In genomic region chr16:88871349-88871702, GRCh38 we compare ENCODE assay signal across 26 cellular contexts. TPM values are rescaled to one million over a fixed set of nuclear protein-coding genes. Genes with fewer than 3 reads are reported as not detected.
DNase-seq lines count a peak whose midpoint lies in the region; ATAC-seq, FAIRE-seq and TF ChIP-seq lines count a peak whose summit lies in the region.
"Had no signal": no experiment of that assay in that cellular context is flagged by ENCODE, and none has a peak within 500 bp of the region (broad histone marks: within the 10 kb centered on the region; RNA-seq: fewer than 3 reads in every experiment).

No MANE protein-coding gene starts in this region.

- FAIRE-seq in K562 (lab: Jason Lieb, UNC), result peak; percentile 69
- FAIRE-seq: astrocyte, H54 had no signal

- H3K27me3 ChIP-seq in K562 (ENCODE audit: control insufficient read depth in 2 of 2, insufficient read depth in 2 of 2, low read length in 2 of 2), result no peaks in the 10 kb centered on the region
- peaks cover 35% of the 10 kb centered on the region for H3K27me3 ChIP-seq in osteoblast (ENCODE audit: insufficient read depth, low read length)

- no peak for TF ChIP-seq POLR2A in K562 (conservative IDR thresholded peaks at IDR 0.05)

- TF ChIP-seq CTCF in GM13977 (IDR thresholded peaks at IDR 0.05; ENCODE audit: extremely low read depth, insufficient read depth, missing control alignments) (no peak), K562 (IDR thresholded peaks at IDR 0.05 in 2 of 3, conservative IDR thresholded peaks at IDR 0.05 in 1 of 3; ENCODE audit: insufficient read depth in 2 of 3, low read depth in 1 of 3, low read length in 3 of 3) (no peak), osteoblast (IDR thresholded peaks at IDR 0.05; ENCODE audit: extremely low read depth, low read depth, low read length) (no peak)

- no peak for TF ChIP-seq EP300 in K562 (IDR thresholded peaks at IDR 0.05; ENCODE audit: low read length)

- H2AFZ ChIP-seq in K562 (ENCODE audit: low read depth, low read length) (peak overlapping the region; percentile 82), osteoblast (ENCODE audit: low read length) (no peak overlapping the region)

- POLR2A ChIA-PET in K562 (lab: Yijun Ruan, JAX), result interaction anchor here (0.6 to 1.7 kb wide), 3 partner anchors 13 to 58 kb away, joined by 3 to 10 read pairs (median 4); no protein-coding TSS in a partner anchor

- BruUV-seq in K562 (replicated peaks; lab: Mats Ljungman, UMichigan), result no TSS peak

- CTCF ChIA-PET in K562 (lab: Yijun Ruan, JAX; ENCODE audit: low intra/inter-chr PET ratio), result no interaction called here

- H3K9me3 ChIP-seq in K562 (replicated peaks; ENCODE audit: control insufficient read depth, insufficient read depth, low read depth, low read length) (no peaks in the 10 kb centered on the region), osteoblast (ENCODE audit: low read depth, low read length) (no peaks in the 10 kb centered on the region)
- H3K9me3 ChIP-seq: spleen, tibial artery had no signal

- WGBS in K562 (ENCODE audit: insufficient coverage, low coverage, missing lambda C conversion rate), result 17% methylated on average over 8 of the region's 8 CpGs

- H3K4me1 ChIP-seq in K562 (replicated peaks in 1 of 2; ENCODE audit: control insufficient read depth in 2 of 2, insufficient read depth in 2 of 2, low read length in 2 of 2) (peaks cover 14 to 67% of the 10 kb centered on the region in 2 experiments; a peak in 4 of 5 replicates), osteoblast (ENCODE audit: insufficient read depth, low read length) (no peaks in the 10 kb centered on the region)
- H3K4me1 ChIP-seq: tibial artery had no signal

- in situ Hi-C loops in GM13977 (cut with MboI; ENCODE audit: low pct_unique_long_range_greater_than_20kb, low sequenced_read_pairs, unreplicated experiment), result no loop called here
- in situ Hi-C loops in K562 (cut with MboI), result no loop called here

- H3K9ac ChIP-seq in K562 (ENCODE audit: insufficient read depth in 1 of 2, low read depth in 2 of 2, low read length in 2 of 2), result peak overlapping the region; percentile 45 to 57; a peak in 3 of 4 replicates

- intact Hi-C loops in K562 (cut with micrococcal nuclease), result no loop called here

- H3K4me3 ChIP-seq in K562 (no peak overlapping the region), osteoblast (ENCODE audit: insufficient read depth, low read length) (no peak overlapping the region)

- H3K79me2 ChIP-seq in K562 (ENCODE audit: control insufficient read depth, insufficient read depth, low read length), result no peaks in the 10 kb centered on the region
- H3K79me2 ChIP-seq in osteoblast (ENCODE audit: insufficient read depth, low read length), result no peaks in the 10 kb centered on the region

- ATAC-seq in K562 (peak; percentile 57), HG03520 (IDR thresholded peaks at IDR 0.05; ENCODE audit: unreplicated experiment) (no peak)
- ATAC-seq: stimulated activated naive CD8-positive, alpha-beta T cell treated with anti-CD3 and anti-CD28 coated beads, Interleukin-15, Interleukin-2, amounts not matched to agents 100 U/mL and 50 U/mL, for 24 hours had no signal

- peaks cover 9% of the 10 kb centered on the region for H3K9me1 ChIP-seq in K562 (ENCODE audit: control insufficient read depth, insufficient read depth, low read length)

- TF ChIP-seq RAD21 in K562 (CRISPR knock-in tag; conservative IDR thresholded peaks at IDR 0.05 in 1 of 2, IDR thresholded peaks at IDR 0.05 in 1 of 2), result no peak

- peak overlapping the region; percentile 39; the same call in 2 of the 3 replicates for H3K27ac ChIP-seq in K562 (ENCODE audit: extremely low read depth, low read depth, low read length)
- no peak overlapping the region for H3K27ac ChIP-seq in osteoblast (ENCODE audit: low read depth, low read length)
- H3K27ac ChIP-seq: 22Rv1, spleen, tibial artery had no signal

- peaks cover 24% of the 10 kb centered on the region; the same call in 1 of the 3 replicates for H3K36me3 ChIP-seq in K562 (ENCODE audit: control insufficient read depth, insufficient read depth, low read length)
- H3K36me3 ChIP-seq in osteoblast (ENCODE audit: insufficient read depth, low read length), result no peaks in the 10 kb centered on the region
- H3K36me3 ChIP-seq: tibial artery had no signal

- peak; percentile 55 for DNase-seq in DMS 273 (lab: John Stamatoyannopoulos, UW; ENCODE audit: unreplicated experiment)
- DNase-seq in DMS 273 treated with DMSO at 0.1 percent for 48 hours (lab: John Stamatoyannopoulos, UW), result no peak
- peak; percentile 66 for DNase-seq in GM13977 (ENCODE audit: low spot score)
- DNase-seq in K562 (ENCODE audit: extremely low read depth in 1 of 4, low spot score in 3 of 4), result peak; percentile 50 to 67 (median 54)
- no peak for DNase-seq in osteoblast (ENCODE audit: insufficient read length, low spot score, missing footprints)
- no peak for DNase-seq in NCI-H1436 treated with DMSO at 0.1 percent for 48 hours (lab: John Stamatoyannopoulos, UW)
- no peak for DNase-seq in UCSD-AML1 (lab: John Stamatoyannopoulos, UW; ENCODE audit: unreplicated experiment)
- DNase-seq: activated CD4-positive, alpha-beta T cell treated with anti-CD3 and anti-CD28 coated beads for 1 hour; activated naive CD8-positive, alpha-beta T cell treated with anti-CD3 and anti-CD28 coated beads for 36 hours; AML-193; hippocampal formation; left ventricle myocardium superior; spleen; stimulated activated CD4-positive, alpha-beta T cell treated with anti-CD3 and anti-CD28 coated beads, Interleukin-4, amount 100 ng/mL, for 1 hour; stimulated activated naive CD8-positive, alpha-beta T cell treated with anti-CD3 and anti-CD28 coated beads, Interleukin-15, Interleukin-2, amounts not matched to agents 100 U/mL and 50 U/mL, for 24 hours; SW 1271; tibial artery had no signal

- peak overlapping the region; percentile 64 for H3K4me2 ChIP-seq in K562 (ENCODE audit: insufficient read depth, low read length)
- peak overlapping the region; percentile 43 for H3K4me2 ChIP-seq in osteoblast (ENCODE audit: insufficient read depth, low read length)

- H4K20me1 ChIP-seq in K562 (replicated peaks; ENCODE audit: control insufficient read depth, insufficient read depth, low read length) (peaks cover 12% of the 10 kb centered on the region; the same call in 1 of the 2 replicates), osteoblast (ENCODE audit: insufficient read depth, low read length) (no peaks in the 10 kb centered on the region)

RNA-seq across cellular contexts. Expression of gene PABPN1L, which starts 4.9 kb away (rescaled TPM):
- 0.46 and 2.2 TPM in 2 replicates for total RNA-seq in K562 (2011; cell fraction: chromatin; rRNA removed; ENCODE audit: low replicate concordance)
- total RNA-seq in K562 (2011; cell fraction: nucleolus; rRNA removed), result 0.26 and 0.50 TPM in 2 replicates
- 0.29 and 0.99 TPM in 2 replicates for total RNA-seq in K562 (2011; cell fraction: nucleoplasm; rRNA removed)
- total RNA-seq in K562 (2014; rRNA removed) (0.32 TPM in 1 of 2 replicates, not detected in the other), K562 (2014; rRNA removed; fragmentation: Illumina TruSeq; extraction: Trizol) (not detected in 2 replicates), K562 (2015; rRNA removed; fragmentation: Illumina TruSeq; extraction: Trizol) (0.19 TPM in 1 of 2 replicates, not detected in the other), K562 (2021) (0.29 TPM in 1 of 2 replicates, not detected in the other), osteoblast (not detected in 2 replicates)
- polyA plus RNA-seq in K562 (2011; rRNA removed) (not detected in 2 replicates), K562 (2014; fragmentation: Illumina TruSeq; extraction: Trizol) (not detected in 2 replicates), K562 (2014; fragmentation: Nextera tagmentation; extraction: Ambion mirVana) (not detected), K562 (2014; rRNA removed) (0.11 TPM in 1 of 2 replicates, not detected in the other)
- polyA plus RNA-seq in K562 (2011; cell fraction: cytosol; rRNA removed), result not detected in 2 replicates
- 0.55 and 0.58 TPM in 2 replicates for polyA plus RNA-seq in K562 (2011; cell fraction: nucleus; rRNA removed)
- 0.29 and 0.71 TPM in 2 replicates for polyA plus RNA-seq in K562 (2012)
- polyA minus RNA-seq in K562 (2011; rRNA and poly(A)+ RNA removed), result not detected in 2 replicates
- polyA minus RNA-seq in K562 (2011; cell fraction: cytosol; rRNA and poly(A)+ RNA removed), result not detected in 2 replicates
- polyA minus RNA-seq in K562 (2011; cell fraction: nucleus; rRNA and poly(A)+ RNA removed), result not detected in 2 replicates
- total RNA-seq: activated CD8-positive, alpha-beta memory T cell treated with anti-CD3 and anti-CD28 coated beads for 36 hours; activated naive CD8-positive, alpha-beta T cell treated with anti-CD3 and anti-CD28 coated beads for 36 hours; astrocyte; epithelial cell of proximal tubule; fibroblast of villous mesenchyme; left ventricle myocardium superior; MCF 10A; renal cortical epithelial cell had no signal

RNA-seq across cellular contexts. Expression of gene TRAPPC2L, which starts 14.4 kb away (rescaled TPM):
- total RNA-seq in K562 (2011; cell fraction: chromatin; rRNA removed; ENCODE audit: low replicate concordance), result 43.1 and 83.7 TPM in 2 replicates
- 64.3 and 69.7 TPM in 2 replicates for total RNA-seq in K562 (2011; cell fraction: nucleolus; rRNA removed)
- 53.0 and 53.7 TPM in 2 replicates for total RNA-seq in K562 (2011; cell fraction: nucleoplasm; rRNA removed)
- total RNA-seq in K562 (2014; rRNA removed) (60.4 and 77.5 TPM in 2 replicates), K562 (2014; rRNA removed; fragmentation: Illumina TruSeq; extraction: Trizol) (92.6 and 126 TPM in 2 replicates), K562 (2015; rRNA removed; fragmentation: Illumina TruSeq; extraction: Trizol) (61.1 and 69.1 TPM in 2 replicates), K562 (2021) (89.1 and 92.6 TPM in 2 replicates), osteoblast (43.1 and 47.7 TPM in 2 replicates)
- polyA plus RNA-seq in K562 (2011; rRNA removed) (124 and 163 TPM in 2 replicates), K562 (2014; fragmentation: Illumina TruSeq; extraction: Trizol) (97.5 and 104 TPM in 2 replicates), K562 (2014; fragmentation: Nextera tagmentation; extraction: Ambion mirVana) (100 to 1,000 TPM; 345 to 398 TPM), K562 (2014; rRNA removed) (92.4 and 99.1 TPM in 2 replicates)
- polyA plus RNA-seq in K562 (2011; cell fraction: cytosol; rRNA removed), result 94.2 and 150 TPM in 2 replicates
- polyA plus RNA-seq in K562 (2011; cell fraction: nucleus; rRNA removed), result 96.2 and 120 TPM in 2 replicates
- polyA plus RNA-seq in K562 (2012), result 69.9 and 168 TPM in 2 replicates
- 28.3 and 55.3 TPM in 2 replicates for polyA minus RNA-seq in K562 (2011; rRNA and poly(A)+ RNA removed)
- polyA minus RNA-seq in K562 (2011; cell fraction: cytosol; rRNA and poly(A)+ RNA removed), result 24.9 and 30.9 TPM in 2 replicates
- 30.4 and 33.3 TPM in 2 replicates for polyA minus RNA-seq in K562 (2011; cell fraction: nucleus; rRNA and poly(A)+ RNA removed)

RNA-seq across cellular contexts. Expression of gene GALNS, which starts 14.6 kb away (rescaled TPM):
- 69.8 and 180 TPM in 2 replicates for total RNA-seq in K562 (2011; cell fraction: chromatin; rRNA removed; ENCODE audit: low replicate concordance)
- total RNA-seq in K562 (2011; cell fraction: nucleolus; rRNA removed), result 70.5 and 71.6 TPM in 2 replicates
- total RNA-seq in K562 (2011; cell fraction: nucleoplasm; rRNA removed), result 50.8 and 56.2 TPM in 2 replicates
- total RNA-seq in K562 (2014; rRNA removed) (3.4 and 5.4 TPM in 2 replicates), K562 (2014; rRNA removed; fragmentation: Illumina TruSeq; extraction: Trizol) (2.4 and 4.1 TPM in 2 replicates), K562 (2015; rRNA removed; fragmentation: Illumina TruSeq; extraction: Trizol) (5.6 and 5.9 TPM in 2 replicates), K562 (2021) (12.3 and 13.2 TPM in 2 replicates), osteoblast (43.6 and 48.1 TPM in 2 replicates)
- polyA plus RNA-seq in K562 (2011; rRNA removed) (3.9 and 4.3 TPM in 2 replicates), K562 (2014; fragmentation: Illumina TruSeq; extraction: Trizol) (6.0 and 7.0 TPM in 2 replicates), K562 (2014; fragmentation: Nextera tagmentation; extraction: Ambion mirVana) (under 1 TPM; 0.38 to 0.63 TPM), K562 (2014; rRNA removed) (6.7 and 8.6 TPM in 2 replicates)
- polyA plus RNA-seq in K562 (2011; cell fraction: cytosol; rRNA removed), result 3.9 and 9.1 TPM in 2 replicates
- polyA plus RNA-seq in K562 (2011; cell fraction: nucleus; rRNA removed), result 20.2 and 34.5 TPM in 2 replicates
- 11.1 and 16.0 TPM in 2 replicates for polyA plus RNA-seq in K562 (2012)
- 1.9 and 3.7 TPM in 2 replicates for polyA minus RNA-seq in K562 (2011; rRNA and poly(A)+ RNA removed)
- polyA minus RNA-seq in K562 (2011; cell fraction: cytosol; rRNA and poly(A)+ RNA removed), result 3.2 and 3.3 TPM in 2 replicates
- 7.0 and 7.8 TPM in 2 replicates for polyA minus RNA-seq in K562 (2011; cell fraction: nucleus; rRNA and poly(A)+ RNA removed)

RNA-seq across cellular contexts. Expression of gene APRT, which starts 59.6 kb away (rescaled TPM):
- total RNA-seq in K562 (2011; cell fraction: chromatin; rRNA removed; ENCODE audit: low replicate concordance), result 35.4 and 135 TPM in 2 replicates
- total RNA-seq in K562 (2011; cell fraction: nucleolus; rRNA removed), result 138 and 183 TPM in 2 replicates
- total RNA-seq in K562 (2011; cell fraction: nucleoplasm; rRNA removed), result 82.7 and 89.3 TPM in 2 replicates
- total RNA-seq in K562 (2014; rRNA removed) (409 and 555 TPM in 2 replicates), K562 (2014; rRNA removed; fragmentation: Illumina TruSeq; extraction: Trizol) (86.2 and 129 TPM in 2 replicates), K562 (2015; rRNA removed; fragmentation: Illumina TruSeq; extraction: Trizol) (213 and 224 TPM in 2 replicates), K562 (2021) (340 and 359 TPM in 2 replicates), osteoblast (41.8 and 53.6 TPM in 2 replicates)
- polyA plus RNA-seq in K562 (2011; rRNA removed) (146 and 234 TPM in 2 replicates), K562 (2014; fragmentation: Illumina TruSeq; extraction: Trizol) (94.4 and 200 TPM in 2 replicates), K562 (2014; fragmentation: Nextera tagmentation; extraction: Ambion mirVana) (100 to 1,000 TPM in 1 of 2 experiments, 10 to 100 TPM in 1; 41.7 to 116 TPM), K562 (2014; rRNA removed) (354 and 422 TPM in 2 replicates)
- 130 and 287 TPM in 2 replicates for polyA plus RNA-seq in K562 (2011; cell fraction: cytosol; rRNA removed)
- 161 and 192 TPM in 2 replicates for polyA plus RNA-seq in K562 (2011; cell fraction: nucleus; rRNA removed)
- polyA plus RNA-seq in K562 (2012), result 290 and 337 TPM in 2 replicates
- polyA minus RNA-seq in K562 (2011; rRNA and poly(A)+ RNA removed), result 17.6 and 29.0 TPM in 2 replicates
- 127 and 142 TPM in 2 replicates for polyA minus RNA-seq in K562 (2011; cell fraction: cytosol; rRNA and poly(A)+ RNA removed)
- 49.9 and 62.3 TPM in 2 replicates for polyA minus RNA-seq in K562 (2011; cell fraction: nucleus; rRNA and poly(A)+ RNA removed)

Comparison
In these comparisons a context has a peak if more than half of its experiments do, and no peak if none do; other contexts are left out.
1. DNase-seq: peak in DMS 273 (single experiment), GM13977 (single experiment) and K562 (4 of 4); none in DMS 273 treated with DMSO at 0.1 percent for 48 hours (single experiment), osteoblast (single experiment), NCI-H1436 treated with DMSO at 0.1 percent for 48 hours (single experiment) and UCSD-AML1 (single experiment).